Comparison of ENCODE assay signal across 8 cellular contexts in the genomic region with DNA sequence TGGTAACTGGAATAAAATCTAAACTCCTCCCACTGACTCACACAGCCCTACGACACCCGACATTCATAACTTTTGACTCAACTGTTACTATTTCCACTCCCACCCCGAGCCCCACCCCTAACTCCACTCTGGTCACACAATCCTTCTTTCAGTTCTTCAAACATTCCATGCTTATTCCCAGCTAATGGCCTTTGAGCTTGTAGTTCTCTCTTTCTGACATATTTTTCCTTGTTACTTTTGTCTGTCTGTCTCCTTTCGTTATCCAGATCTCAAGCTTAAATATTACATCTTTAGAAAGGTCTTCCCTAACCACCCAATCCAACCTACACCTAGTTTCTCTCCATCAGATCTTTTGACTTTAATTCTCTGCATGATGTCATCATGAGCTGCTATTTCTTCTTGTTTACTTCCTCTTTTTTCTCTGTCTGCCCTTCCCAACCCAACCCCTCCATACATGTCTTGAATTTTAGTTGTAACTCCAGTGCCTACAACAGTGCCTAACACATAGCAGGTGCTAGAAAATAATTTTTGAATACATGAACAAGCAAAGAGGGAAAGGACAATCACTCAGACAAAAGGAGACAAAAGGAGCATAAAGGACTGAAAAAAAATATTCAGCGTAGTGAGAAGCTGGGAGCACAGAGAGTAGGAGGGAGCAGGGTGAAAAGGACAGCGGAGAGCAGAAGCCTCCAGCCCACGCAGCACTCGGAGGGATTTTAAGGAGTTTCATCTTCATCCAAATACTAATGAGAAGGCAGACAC.
A peak's percentile ranks its signal among the peaks of the same experiment; 100 is the strongest.
DNase-seq lines count a peak whose midpoint lies in the region; ATAC-seq and TF ChIP-seq lines count a peak whose summit lies in the region.

No MANE protein-coding gene starts in this region.

- no peak for TF ChIP-seq EP300 in SK-N-SH (IDR thresholded peaks at IDR 0.05; ENCODE audit: borderline replicate concordance in 1 of 2, low read depth in 1 of 2, low read length in 1 of 2)

- H3K4me1 ChIP-seq in SK-N-SH (ENCODE audit: control insufficient read depth in 1 of 2, insufficient read depth in 2 of 2, low read depth in 1 of 2, low read length in 1 of 2) (peaks cover 4 to 11% of the 10 kb centered on the region in 2 experiments; a peak in 1 of 4 replicates), stomach smooth muscle (ENCODE audit: control insufficient read depth, insufficient read depth, low read length) (peaks cover 2% of the 10 kb centered on the region)

- H3K79me2 ChIP-seq in SK-N-SH (ENCODE audit: insufficient read depth) = no peaks in the 10 kb centered on the region

- DNase-seq in COLO829 (ENCODE audit: low spot score) (peak; percentile 86), SK-N-SH (no peak), germinal center (ENCODE audit: low spot score) (peak; percentile 63), DMS 273 (lab: John Stamatoyannopoulos, UW; ENCODE audit: unreplicated experiment) (no peak), NCI-H69 (lab: John Stamatoyannopoulos, UW) (no peak)

- CTCF ChIA-PET in SK-N-SH (lab: Yijun Ruan, JAX) = interaction anchor here (0.6 to 3.2 kb wide), 5 partner anchors 26 to 142 kb away, joined by 3 to 15 read pairs (median 4); no protein-coding TSS in a partner anchor

- H3K9me2 ChIP-seq in SK-N-SH = no peaks in the 10 kb centered on the region; the same call in 1 of the 2 replicates

- H4K20me1 ChIP-seq in SK-N-SH (ENCODE audit: insufficient read depth) = no peaks in the 10 kb centered on the region

- no peaks in the 10 kb centered on the region for H3K36me3 ChIP-seq in SK-N-SH (replicated peaks in 1 of 2; ENCODE audit: control insufficient read depth in 1 of 2, insufficient read depth in 2 of 2, low read length in 1 of 2)
- H3K36me3 ChIP-seq in stomach smooth muscle (ENCODE audit: control insufficient read depth in 2 of 2, insufficient read depth in 2 of 2, low read length in 2 of 2) = no peaks in the 10 kb centered on the region

- H3K27ac ChIP-seq in SK-N-SH (ENCODE audit: low read depth in 2 of 2, low read length in 1 of 2) = peak overlapping the region in 1 of 2 experiments; percentile 18; a peak in 2 of 4 replicates
- H3K27ac ChIP-seq in stomach smooth muscle (ENCODE audit: low read length) = peak overlapping the region; percentile 77

- H3F3A ChIP-seq in SK-N-SH (replicated peaks; ENCODE audit: insufficient read depth) = no peaks in the 10 kb centered on the region

- WGBS in SK-N-SH (ENCODE audit: low lambda C conversion rate) = 61% methylated on average over 8 of the region's 8 CpGs

- peak; percentile 29 for ATAC-seq in HG02798 (IDR thresholded peaks at IDR 0.05; ENCODE audit: poor library complexity, unreplicated experiment)
- no peak for ATAC-seq in GM21619 (IDR thresholded peaks at IDR 0.05; ENCODE audit: unreplicated experiment)

- no peaks in the 10 kb centered on the region for H3K9me3 ChIP-seq in SK-N-SH
- no peaks in the 10 kb centered on the region for H3K9me3 ChIP-seq in stomach smooth muscle (ENCODE audit: control insufficient read depth in 2 of 2, low read length in 2 of 2)

- POLR2A ChIA-PET in SK-N-SH (lab: Yijun Ruan, JAX) = no interaction called here

- TF ChIP-seq RAD21 in SK-N-SH (IDR thresholded peaks at IDR 0.05; ENCODE audit: low read length) = no peak

- H3K4me3 ChIP-seq in SK-N-SH (ENCODE audit: low read depth in 2 of 2, low read length in 1 of 2) (no peak overlapping the region), stomach smooth muscle (ENCODE audit: low read length in 2 of 2) (peak overlapping the region; percentile 18 to 64)

- H3K9ac ChIP-seq in SK-N-SH (no peak overlapping the region), stomach smooth muscle (ENCODE audit: low read length in 2 of 2) (peak overlapping the region in 1 of 2 donors; percentile 34)

- no peak for TF ChIP-seq CTCF in SK-N-SH (IDR thresholded peaks at IDR 0.05)

- peak overlapping the region; percentile 52 for H2AFZ ChIP-seq in SK-N-SH (ENCODE audit: low read depth)

- peak overlapping the region; percentile 41 for H3K4me2 ChIP-seq in SK-N-SH

- no peaks in the 10 kb centered on the region for H3K27me3 ChIP-seq in SK-N-SH (ENCODE audit: insufficient read depth)
- no peaks in the 10 kb centered on the region for H3K27me3 ChIP-seq in stomach smooth muscle (ENCODE audit: control insufficient read depth in 1 of 2, insufficient read depth in 2 of 2, low read length in 2 of 2)

TF ChIP-seq in SK-N-SH, 30 proteins besides CTCF, POLR2A, EP300 and RAD21:
- TF ChIP-seq, protein P1, sequence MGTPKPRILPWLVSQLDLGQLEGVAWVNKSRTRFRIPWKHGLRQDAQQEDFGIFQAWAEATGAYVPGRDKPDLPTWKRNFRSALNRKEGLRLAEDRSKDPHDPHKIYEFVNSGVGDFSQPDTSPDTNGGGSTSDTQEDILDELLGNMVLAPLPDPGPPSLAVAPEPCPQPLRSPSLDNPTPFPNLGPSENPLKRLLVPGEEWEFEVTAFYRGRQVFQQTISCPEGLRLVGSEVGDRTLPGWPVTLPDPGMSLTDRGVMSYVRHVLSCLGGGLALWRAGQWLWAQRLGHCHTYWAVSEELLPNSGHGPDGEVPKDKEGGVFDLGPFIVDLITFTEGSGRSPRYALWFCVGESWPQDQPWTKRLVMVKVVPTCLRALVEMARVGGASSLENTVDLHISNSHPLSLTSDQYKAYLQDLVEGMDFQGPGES (IDR thresholded peaks at IDR 0.05; ENCODE audit: low read depth, low read length) = no peak
- TF ChIP-seq GATA2 (CRISPR knock-in tag; IDR thresholded peaks at IDR 0.05) (no peak), JUND (IDR thresholded peaks at IDR 0.05) (no peak), RFX5 (IDR thresholded peaks at IDR 0.05; ENCODE audit: low read length) (no peak), SMC3 (IDR thresholded peaks at IDR 0.05; ENCODE audit: low read depth, low read length) (no peak), NRF1 (IDR thresholded peaks at IDR 0.05; ENCODE audit: low read depth, low read length) (no peak), FOXM1 (IDR thresholded peaks at IDR 0.05; ENCODE audit: low read depth) (no peak), MEF2A (IDR thresholded peaks at IDR 0.05; ENCODE audit: borderline replicate concordance, low read depth) (no peak), SIN3A (IDR thresholded peaks at IDR 0.05; ENCODE audit: borderline replicate concordance, low read depth, low read length) (no peak), FOXJ3 (CRISPR knock-in tag; IDR thresholded peaks at IDR 0.05) (no peak), FOSL2 (IDR thresholded peaks at IDR 0.05; ENCODE audit: borderline replicate concordance, low read depth) (no peak), NFIC (IDR thresholded peaks at IDR 0.05; ENCODE audit: borderline replicate concordance) (no peak), TAF1 (IDR thresholded peaks at IDR 0.05; ENCODE audit: borderline replicate concordance, low read depth, low read length) (no peak)
- TF ChIP-seq, protein P2, sequence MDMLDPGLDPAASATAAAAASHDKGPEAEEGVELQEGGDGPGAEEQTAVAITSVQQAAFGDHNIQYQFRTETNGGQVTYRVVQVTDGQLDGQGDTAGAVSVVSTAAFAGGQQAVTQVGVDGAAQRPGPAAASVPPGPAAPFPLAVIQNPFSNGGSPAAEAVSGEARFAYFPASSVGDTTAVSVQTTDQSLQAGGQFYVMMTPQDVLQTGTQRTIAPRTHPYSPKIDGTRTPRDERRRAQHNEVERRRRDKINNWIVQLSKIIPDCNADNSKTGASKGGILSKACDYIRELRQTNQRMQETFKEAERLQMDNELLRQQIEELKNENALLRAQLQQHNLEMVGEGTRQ (IDR thresholded peaks at IDR 0.05; ENCODE audit: borderline replicate concordance, low read depth, low read length) = no peak
- TF ChIP-seq, protein P3, sequence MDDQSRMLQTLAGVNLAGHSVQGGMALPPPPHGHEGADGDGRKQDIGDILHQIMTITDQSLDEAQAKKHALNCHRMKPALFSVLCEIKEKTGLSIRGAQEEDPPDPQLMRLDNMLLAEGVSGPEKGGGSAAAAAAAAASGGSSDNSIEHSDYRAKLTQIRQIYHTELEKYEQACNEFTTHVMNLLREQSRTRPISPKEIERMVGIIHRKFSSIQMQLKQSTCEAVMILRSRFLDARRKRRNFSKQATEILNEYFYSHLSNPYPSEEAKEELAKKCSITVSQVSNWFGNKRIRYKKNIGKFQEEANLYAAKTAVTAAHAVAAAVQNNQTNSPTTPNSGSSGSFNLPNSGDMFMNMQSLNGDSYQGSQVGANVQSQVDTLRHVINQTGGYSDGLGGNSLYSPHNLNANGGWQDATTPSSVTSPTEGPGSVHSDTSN (IDR thresholded peaks at IDR 0.05) = no peak
- TF ChIP-seq, protein P4, sequence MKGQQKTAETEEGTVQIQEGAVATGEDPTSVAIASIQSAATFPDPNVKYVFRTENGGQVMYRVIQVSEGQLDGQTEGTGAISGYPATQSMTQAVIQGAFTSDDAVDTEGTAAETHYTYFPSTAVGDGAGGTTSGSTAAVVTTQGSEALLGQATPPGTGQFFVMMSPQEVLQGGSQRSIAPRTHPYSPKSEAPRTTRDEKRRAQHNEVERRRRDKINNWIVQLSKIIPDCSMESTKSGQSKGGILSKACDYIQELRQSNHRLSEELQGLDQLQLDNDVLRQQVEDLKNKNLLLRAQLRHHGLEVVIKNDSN (IDR thresholded peaks at IDR 0.05; ENCODE audit: borderline replicate concordance, low read depth) = no peak
- TF ChIP-seq, protein P5, sequence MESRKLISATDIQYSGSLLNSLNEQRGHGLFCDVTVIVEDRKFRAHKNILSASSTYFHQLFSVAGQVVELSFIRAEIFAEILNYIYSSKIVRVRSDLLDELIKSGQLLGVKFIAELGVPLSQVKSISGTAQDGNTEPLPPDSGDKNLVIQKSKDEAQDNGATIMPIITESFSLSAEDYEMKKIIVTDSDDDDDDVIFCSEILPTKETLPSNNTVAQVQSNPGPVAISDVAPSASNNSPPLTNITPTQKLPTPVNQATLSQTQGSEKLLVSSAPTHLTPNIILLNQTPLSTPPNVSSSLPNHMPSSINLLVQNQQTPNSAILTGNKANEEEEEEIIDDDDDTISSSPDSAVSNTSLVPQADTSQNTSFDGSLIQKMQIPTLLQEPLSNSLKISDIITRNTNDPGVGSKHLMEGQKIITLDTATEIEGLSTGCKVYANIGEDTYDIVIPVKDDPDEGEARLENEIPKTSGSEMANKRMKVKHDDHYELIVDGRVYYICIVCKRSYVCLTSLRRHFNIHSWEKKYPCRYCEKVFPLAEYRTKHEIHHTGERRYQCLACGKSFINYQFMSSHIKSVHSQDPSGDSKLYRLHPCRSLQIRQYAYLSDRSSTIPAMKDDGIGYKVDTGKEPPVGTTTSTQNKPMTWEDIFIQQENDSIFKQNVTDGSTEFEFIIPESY (IDR thresholded peaks at IDR 0.05; ENCODE audit: borderline replicate concordance, low read depth) = no peak

Comparison
In these comparisons a context has a peak if more than half of its experiments do, and no peak if none do; other contexts are left out.
1. DNase-seq: peak in COLO829 (single experiment) and germinal center (single experiment); none in SK-N-SH (single experiment), DMS 273 (single experiment) and NCI-H69 (single experiment).
2. H3K4me3 ChIP-seq: peak in stomach smooth muscle (2 of 2); none in SK-N-SH (0 of 2).